Comparison of ENCODE assay signal across 21 cellular contexts in genomic region chr5:134151723-134152122, GRCh38. TPM values are rescaled to one million over a fixed set of nuclear protein-coding genes. Genes with fewer than 3 reads are reported as not detected.
DNase-seq lines count a peak whose midpoint lies in the region; ATAC-seq and TF ChIP-seq lines count a peak whose summit lies in the region.
"Had no signal": no experiment of that assay in that cellular context is flagged by ENCODE, and none has a peak within 500 bp of the region (broad histone marks: within the 10 kb centered on the region; RNA-seq: fewer than 3 reads in every experiment).

No MANE protein-coding gene starts in this region.

- H3K27me3 Mint-ChIP-seq in activated CD4-positive, alpha-beta T cell treated with anti-CD3 and anti-CD28 coated beads, Interleukin-2, amount 10 ng/mL, durations not matched to agents 24 days and 14 days = no peaks in the 10 kb centered on the region
- H3K27me3 Mint-ChIP-seq in CD8-positive, alpha-beta T cell (ENCODE audit: low read depth) = no peaks in the 10 kb centered on the region
- no peaks in the 10 kb centered on the region for H3K27me3 Mint-ChIP-seq in activated naive CD8-positive, alpha-beta T cell treated with anti-CD3 and anti-CD28 coated beads for 36 hours

- no peak overlapping the region for H3K4me3 ChIP-seq in CD8-positive, alpha-beta T cell (ENCODE audit: low read depth, low read length)
- H3K4me3 ChIP-seq in osteoblast (ENCODE audit: insufficient read depth, low read length) = no peak overlapping the region
- H3K4me3 ChIP-seq: cardiac muscle cell, left ventricle myocardium inferior, Peyer's patch had no signal

- no peak for ATAC-seq in CD8-positive, alpha-beta T cell
- ATAC-seq in GM21360 (IDR thresholded peaks at IDR 0.05; ENCODE audit: unreplicated experiment) (no peak), HG03442 (IDR thresholded peaks at IDR 0.05; ENCODE audit: unreplicated experiment) (no peak)
- ATAC-seq: right cardiac atrium had no signal

- peaks cover 77% of the 10 kb centered on the region for H3K79me2 ChIP-seq in osteoblast (ENCODE audit: insufficient read depth, low read length)

- POLR2A ChIA-PET in CD8-positive, alpha-beta T cell (lab: Charles Lee) = interaction anchor here (1.1 to 16.0 kb wide), 6 partner anchors 9 to 110 kb away, joined by 6 to 185 read pairs (median 23); partner anchors contain the start of genes PPP2CA and SKP1

- DNase-seq in activated CD4-positive, alpha-beta T cell treated with anti-CD3 and anti-CD28 coated beads, Interleukin-2, amount 10 ng/mL, durations not matched to agents 24 days and 14 days = peak; percentile 52
- no peak for DNase-seq in activated CD4-positive, alpha-beta T cell treated with anti-CD3 and anti-CD28 coated beads for 48 hours
- no peak for DNase-seq in CD8-positive, alpha-beta T cell
- no peak for DNase-seq in activated naive CD8-positive, alpha-beta T cell treated with anti-CD3 and anti-CD28 coated beads for 36 hours
- DNase-seq in iris pigment epithelial cell (ENCODE audit: low read depth) (peak; percentile 57), osteoblast (ENCODE audit: insufficient read length, low spot score, missing footprints) (no peak)
- DNase-seq: 8988T; activated CD4-positive, CD25-positive, alpha-beta regulatory T cell; activated CD8-positive, alpha-beta memory T cell treated with anti-CD3 and anti-CD28 coated beads, Interleukin-2, amount 50 U/mL, for 48 hours; left ventricle myocardium inferior; NCI-H1092 treated with DMSO at 0.1 percent for 48 hours; NCI-H2081; stimulated activated naive CD4-positive, alpha-beta T cell treated with Interleukin-2 at 50 U/mL for 16 hours; trophoblast cell had no signal

- peaks cover 29% of the 10 kb centered on the region for H3K4me1 Mint-ChIP-seq in activated CD4-positive, alpha-beta T cell treated with anti-CD3 and anti-CD28 coated beads, Interleukin-2, amount 10 ng/mL, durations not matched to agents 24 days and 14 days
- H3K4me1 Mint-ChIP-seq in CD8-positive, alpha-beta T cell (ENCODE audit: low read depth) = peaks cover 83% of the 10 kb centered on the region
- H3K4me1 Mint-ChIP-seq in activated naive CD8-positive, alpha-beta T cell treated with anti-CD3 and anti-CD28 coated beads for 36 hours = peaks cover 56% of the 10 kb centered on the region

- H3K27ac Mint-ChIP-seq in activated CD4-positive, alpha-beta T cell treated with anti-CD3 and anti-CD28 coated beads, Interleukin-2, amount 10 ng/mL, durations not matched to agents 24 days and 14 days = no peak overlapping the region
- peak overlapping the region; percentile 68 for H3K27ac Mint-ChIP-seq in CD8-positive, alpha-beta T cell
- peak overlapping the region; percentile 72 for H3K27ac Mint-ChIP-seq in activated naive CD8-positive, alpha-beta T cell treated with anti-CD3 and anti-CD28 coated beads for 36 hours
- H3K27ac Mint-ChIP-seq: T-helper 2 cell treated with Interferon-gamma antibody and Interleukin-4, amounts not matched to agents 5 μg/mL and 100 μg/mL, for 36 hours had no signal

- no peak for TF ChIP-seq CTCF in CD8-positive, alpha-beta T cell (IDR thresholded peaks at IDR 0.05)
- TF ChIP-seq CTCF in osteoblast (IDR thresholded peaks at IDR 0.05; ENCODE audit: extremely low read depth, low read depth, low read length) = no peak

- no peaks in the 10 kb centered on the region for H3K9me3 ChIP-seq in CD8-positive, alpha-beta T cell (ENCODE audit: low read length)
- H3K9me3 ChIP-seq in osteoblast (ENCODE audit: low read depth, low read length) = no peaks in the 10 kb centered on the region
- H3K9me3 ChIP-seq: left ventricle myocardium inferior, neutrophil, Peyer's patch had no signal

- H2AFZ ChIP-seq in osteoblast (ENCODE audit: low read length) = no peak overlapping the region

- peaks cover 38% of the 10 kb centered on the region for H4K20me1 ChIP-seq in osteoblast (ENCODE audit: insufficient read depth, low read length)

- CTCF ChIA-PET in CD8-positive, alpha-beta T cell (lab: Charles Lee) = interaction anchor here (2.7 to 29.2 kb wide), 3 partner anchors 10 to 124 kb away, joined by 11 to 773 read pairs (median 15); no protein-coding TSS in a partner anchor

- no peaks in the 10 kb centered on the region for H3K9me3 Mint-ChIP-seq in activated CD4-positive, alpha-beta T cell treated with anti-CD3 and anti-CD28 coated beads, Interleukin-2, amount 10 ng/mL, durations not matched to agents 24 days and 14 days
- no peaks in the 10 kb centered on the region for H3K9me3 Mint-ChIP-seq in CD8-positive, alpha-beta T cell
- H3K9me3 Mint-ChIP-seq in activated naive CD8-positive, alpha-beta T cell treated with anti-CD3 and anti-CD28 coated beads for 36 hours = no peaks in the 10 kb centered on the region
- H3K9me3 Mint-ChIP-seq: T-helper 2 cell treated with Interferon-gamma antibody and Interleukin-4, amounts not matched to agents 5 μg/mL and 100 μg/mL, for 36 hours had no signal

- H3K4me2 ChIP-seq in osteoblast (ENCODE audit: insufficient read depth, low read length) = no peak overlapping the region

- peaks cover 51% of the 10 kb centered on the region for H3K36me3 ChIP-seq in CD8-positive, alpha-beta T cell (ENCODE audit: insufficient read depth, low read length)
- H3K36me3 ChIP-seq in osteoblast (ENCODE audit: insufficient read depth, low read length) = peaks cover 81% of the 10 kb centered on the region

- H3K36me3 Mint-ChIP-seq in activated CD4-positive, alpha-beta T cell treated with anti-CD3 and anti-CD28 coated beads, Interleukin-2, amount 10 ng/mL, durations not matched to agents 24 days and 14 days (ENCODE audit: low read depth) = peaks cover 56% of the 10 kb centered on the region
- peaks cover 79% of the 10 kb centered on the region for H3K36me3 Mint-ChIP-seq in CD8-positive, alpha-beta T cell
- H3K36me3 Mint-ChIP-seq in activated naive CD8-positive, alpha-beta T cell treated with anti-CD3 and anti-CD28 coated beads for 36 hours = peaks cover 43% of the 10 kb centered on the region

- H3K27ac ChIP-seq in CD8-positive, alpha-beta T cell (ENCODE audit: low read depth, low read length) = no peak overlapping the region
- H3K27ac ChIP-seq in osteoblast (ENCODE audit: low read depth, low read length) = no peak overlapping the region
- H3K27ac ChIP-seq: left ventricle myocardium inferior, Peyer's patch had no signal

- no peaks in the 10 kb centered on the region for H3K27me3 ChIP-seq in CD8-positive, alpha-beta T cell (ENCODE audit: insufficient read depth, low read length)
- no peaks in the 10 kb centered on the region for H3K27me3 ChIP-seq in osteoblast (ENCODE audit: insufficient read depth, low read length)
- H3K27me3 ChIP-seq: cardiac muscle cell, neutrophil, Peyer's patch had no signal

- H3K4me3 Mint-ChIP-seq in activated CD4-positive, alpha-beta T cell treated with anti-CD3 and anti-CD28 coated beads, Interleukin-2, amount 10 ng/mL, durations not matched to agents 24 days and 14 days = no peak overlapping the region
- H3K4me3 Mint-ChIP-seq in CD8-positive, alpha-beta T cell = peak overlapping the region; percentile 5
- H3K4me3 Mint-ChIP-seq in activated naive CD8-positive, alpha-beta T cell treated with anti-CD3 and anti-CD28 coated beads for 36 hours = no peak overlapping the region
- H3K4me3 Mint-ChIP-seq: T-helper 2 cell treated with Interferon-gamma antibody and Interleukin-4, amounts not matched to agents 5 μg/mL and 100 μg/mL, for 36 hours had no signal

- intact Hi-C loops in activated CD4-positive, alpha-beta T cell treated with anti-CD3 and anti-CD28 coated beads, Interleukin-2, amount 10 ng/mL, durations not matched to agents 24 days and 14 days (cut with micrococcal nuclease) = no loop called here
- intact Hi-C loops in CD8-positive, alpha-beta T cell (cut with DNase I, micrococcal nuclease) = loop anchor here in 1 of 2 experiments (2.0 kb wide), 1 partner anchor 25 kb away; the partner anchor contains the start of gene SKP1

- peaks cover 52% of the 10 kb centered on the region for H3K4me1 ChIP-seq in CD8-positive, alpha-beta T cell (ENCODE audit: insufficient read depth, low read length)
- H3K4me1 ChIP-seq in osteoblast (ENCODE audit: insufficient read depth, low read length) = peaks cover 12% of the 10 kb centered on the region

RNA-seq across cellular contexts. Expression of gene SKP1, which starts 25.0 kb away (rescaled TPM):
- 266 and 289 TPM in 2 replicates for total RNA-seq in activated CD4-positive, alpha-beta T cell treated with anti-CD3 and anti-CD28 coated beads, Interleukin-2, amount 10 ng/mL, durations not matched to agents 24 days and 14 days
- total RNA-seq in CD8-positive, alpha-beta T cell = 100 to 1,000 TPM; 290 to 301 TPM
- 100 to 1,000 TPM; 253 to 260 TPM for total RNA-seq in activated naive CD8-positive, alpha-beta T cell treated with anti-CD3 and anti-CD28 coated beads for 36 hours
- 123 and 145 TPM in 2 replicates for total RNA-seq in osteoblast

RNA-seq across cellular contexts. Expression of gene TCF7, which starts 37.2 kb away (rescaled TPM):
- 112 and 113 TPM in 2 replicates for total RNA-seq in activated CD4-positive, alpha-beta T cell treated with anti-CD3 and anti-CD28 coated beads, Interleukin-2, amount 10 ng/mL, durations not matched to agents 24 days and 14 days
- 100 to 1,000 TPM; 517 to 538 TPM for total RNA-seq in CD8-positive, alpha-beta T cell
- total RNA-seq in activated naive CD8-positive, alpha-beta T cell treated with anti-CD3 and anti-CD28 coated beads for 36 hours = 10 to 100 TPM; 66.4 to 68.7 TPM
- total RNA-seq in osteoblast = 2.9 and 3.3 TPM in 2 replicates

Comparison
In these comparisons a context has a peak if more than half of its experiments do, and no peak if none do; other contexts are left out.
1. DNase-seq: peak in activated CD4-positive, alpha-beta T cell treated with anti-CD3 and anti-CD28 coated beads, Interleukin-2, amount 10 ng/mL, durations not matched to agents 24 days and 14 days (single experiment) and iris pigment epithelial cell (single experiment); none in activated CD4-positive, alpha-beta T cell treated with anti-CD3 and anti-CD28 coated beads for 48 hours (single experiment), CD8-positive, alpha-beta T cell (0 of 7), activated naive CD8-positive, alpha-beta T cell treated with anti-CD3 and anti-CD28 coated beads for 36 hours (single experiment) and osteoblast (single experiment).
2. RNA of gene TCF7, which starts 37.2 kb away (total RNA-seq): 517 to 538 TPM in CD8-positive, alpha-beta T cell, 112 to 113 TPM in activated CD4-positive, alpha-beta T cell treated with anti-CD3 and anti-CD28 coated beads, Interleukin-2, amount 10 ng/mL, durations not matched to agents 24 days and 14 days and 66.4 to 68.7 TPM in activated naive CD8-positive, alpha-beta T cell treated with anti-CD3 and anti-CD28 coated beads for 36 hours; 2.9 to 3.3 TPM in osteoblast; every median in the first group is over 10 times any median in the second.